Comparison of ENCODE assay signal across 1 cellular context in genomic region chr17:64388961-64389565, GRCh38.
TF ChIP-seq lines count a peak whose summit lies in the region.

No MANE protein-coding gene starts in this region.

TF ChIP-seq in liver, 16 proteins besides CTCF, POLR2A, EP300 and RAD21 (continued from another document):
- TF ChIP-seq REST (IDR thresholded peaks at IDR 0.05), result no peak
- no peak for TF ChIP-seq EGR1 (IDR thresholded peaks at IDR 0.05; ENCODE audit: low read depth in 2 of 2)
- no peak for TF ChIP-seq GABPA (IDR thresholded peaks at IDR 0.05 in 1 of 2, conservative IDR thresholded peaks at IDR 0.05 in 1 of 2)
- TF ChIP-seq ZBTB33 (IDR thresholded peaks at IDR 0.05), result no peak
TF ChIP-seq in liver: peak in this region for 0.
